8 cellular contexts compared by ENCODE assay signal in the genomic region with DNA sequence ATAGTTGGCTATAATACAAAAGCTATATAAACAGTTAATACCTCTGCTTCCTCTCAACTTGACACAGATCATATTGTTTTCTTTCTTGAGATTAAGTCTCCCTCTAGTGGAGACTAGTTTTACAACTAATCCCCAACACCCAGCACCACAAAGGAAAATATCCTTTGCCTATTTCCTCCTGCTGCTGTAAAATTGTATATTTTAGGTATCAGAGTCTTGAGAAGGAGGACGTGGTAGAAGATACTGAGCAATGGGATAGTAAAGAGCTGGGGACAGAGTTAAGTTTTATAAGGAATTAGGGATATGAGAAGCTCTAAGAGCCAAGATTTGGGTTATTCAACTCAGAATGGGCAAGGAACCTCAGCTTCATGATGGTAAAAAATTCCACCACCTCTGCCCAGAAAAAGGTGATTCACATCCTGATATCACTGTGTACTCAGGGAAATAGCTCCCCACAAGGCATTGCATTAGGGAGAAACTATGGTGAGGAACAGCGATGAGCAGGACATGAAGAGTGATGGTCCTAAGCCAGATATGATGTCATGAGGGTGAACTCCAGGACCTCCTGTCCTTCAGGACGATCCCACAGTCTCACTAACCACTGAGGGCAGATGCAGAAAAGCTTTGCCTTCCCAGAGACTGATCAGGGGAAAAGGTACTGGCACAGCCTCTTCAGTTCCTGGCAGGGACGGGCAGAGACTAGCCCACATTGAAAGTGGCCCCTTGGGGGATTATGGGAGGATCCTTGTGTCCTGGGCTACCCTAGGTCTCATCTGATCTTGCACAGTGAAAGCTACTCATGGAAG. TPM values are rescaled to one million over a fixed set of nuclear protein-coding genes. Genes with fewer than 3 reads are reported as not detected.
DNase-seq lines count a peak whose midpoint lies in the region; ATAC-seq and TF ChIP-seq lines count a peak whose summit lies in the region.

No MANE protein-coding gene starts in this region.

- H3K36me3 Mint-ChIP-seq in brain, result no peaks in the 10 kb centered on the region
- no peaks in the 10 kb centered on the region for H3K36me3 Mint-ChIP-seq in stimulated activated naive B cell treated with anti-CD40 and anti-IgM and Interleukin-4, amounts not matched to agents 10 μg/mL and 1 μg/mL and 100 μg/mL, for 72 hours

- H3K4me3 Mint-ChIP-seq in brain, result peak overlapping the region in 1 of 5 experiments; percentile 28
- H3K4me3 Mint-ChIP-seq in stimulated activated naive B cell treated with anti-CD40 and anti-IgM and Interleukin-4, amounts not matched to agents 10 μg/mL and 1 μg/mL and 100 μg/mL, for 72 hours, result no peak overlapping the region

- peak; percentile 70 to 73 for TF ChIP-seq CTCF in brain (conservative IDR thresholded peaks at IDR 0.05)

- peaks cover 10% of the 10 kb centered on the region for H3K4me1 Mint-ChIP-seq in brain
- peaks cover 2 to 19% of the 10 kb centered on the region in 2 donors for H3K4me1 Mint-ChIP-seq in stimulated activated naive B cell treated with anti-CD40 and anti-IgM and Interleukin-4, amounts not matched to agents 10 μg/mL and 1 μg/mL and 100 μg/mL, for 72 hours

- H3K27me3 Mint-ChIP-seq in brain, result peaks cover 23% of the 10 kb centered on the region
- H3K27me3 Mint-ChIP-seq in stimulated activated naive B cell treated with anti-CD40 and anti-IgM and Interleukin-4, amounts not matched to agents 10 μg/mL and 1 μg/mL and 100 μg/mL, for 72 hours, result no peaks in the 10 kb centered on the region

- peak; percentile 51 for ATAC-seq in HG03354 (IDR thresholded peaks at IDR 0.05; ENCODE audit: poor library complexity, severe bottlenecking, unreplicated experiment)
- peak; percentile 73 to 80 for ATAC-seq in stimulated activated naive B cell treated with anti-CD40 and anti-IgM and Interleukin-4, amounts not matched to agents 10 μg/mL and 1 μg/mL and 100 μg/mL, for 72 hours (replicated peaks)
- no peak for ATAC-seq in GM21390 (IDR thresholded peaks at IDR 0.05; ENCODE audit: unreplicated experiment)

- DNase-seq in DMS 273 (lab: John Stamatoyannopoulos, UW; ENCODE audit: unreplicated experiment), result peak; percentile 79
- DNase-seq in NCI-H69 (lab: John Stamatoyannopoulos, UW), result peak; percentile 76
- DNase-seq in iris pigment epithelial cell (ENCODE audit: low read depth), result peak; percentile 83
- DNase-seq in stimulated activated naive B cell treated with anti-CD40 and anti-IgM and Interleukin-4, amounts not matched to agents 10 μg/mL and 1 μg/mL and 100 μg/mL, for 72 hours, result no peak
- DNase-seq in GM19238 (ENCODE audit: insufficient read length, low spot score), result no peak

- peaks cover 0 to 4% (median 0%) of the 10 kb centered on the region in 5 experiments for H3K9me3 Mint-ChIP-seq in brain
- H3K9me3 Mint-ChIP-seq in stimulated activated naive B cell treated with anti-CD40 and anti-IgM and Interleukin-4, amounts not matched to agents 10 μg/mL and 1 μg/mL and 100 μg/mL, for 72 hours, result no peaks in the 10 kb centered on the region

- peak overlapping the region; percentile 28 to 52 (median 43) for H3K27ac Mint-ChIP-seq in brain
- no peak overlapping the region for H3K27ac Mint-ChIP-seq in stimulated activated naive B cell treated with anti-CD40 and anti-IgM and Interleukin-4, amounts not matched to agents 10 μg/mL and 1 μg/mL and 100 μg/mL, for 72 hours

RNA-seq across cellular contexts. Expression of a gene that starts 14.7 kb away (rescaled TPM):
- 1.4 TPM for polyA plus RNA-seq in brain (ENCODE audit: insufficient read depth, low read depth, low replicate concordance)

Comparison
In these comparisons a context has a peak if more than half of its experiments do, and no peak if none do; other contexts are left out.
1. DNase-seq: peak in DMS 273 (single experiment), NCI-H69 (single experiment) and iris pigment epithelial cell (single experiment); none in stimulated activated naive B cell treated with anti-CD40 and anti-IgM and Interleukin-4, amounts not matched to agents 10 μg/mL and 1 μg/mL and 100 μg/mL, for 72 hours (single experiment) and GM19238 (single experiment).